8 cellular contexts compared by ENCODE assay signal in the genomic region with DNA sequence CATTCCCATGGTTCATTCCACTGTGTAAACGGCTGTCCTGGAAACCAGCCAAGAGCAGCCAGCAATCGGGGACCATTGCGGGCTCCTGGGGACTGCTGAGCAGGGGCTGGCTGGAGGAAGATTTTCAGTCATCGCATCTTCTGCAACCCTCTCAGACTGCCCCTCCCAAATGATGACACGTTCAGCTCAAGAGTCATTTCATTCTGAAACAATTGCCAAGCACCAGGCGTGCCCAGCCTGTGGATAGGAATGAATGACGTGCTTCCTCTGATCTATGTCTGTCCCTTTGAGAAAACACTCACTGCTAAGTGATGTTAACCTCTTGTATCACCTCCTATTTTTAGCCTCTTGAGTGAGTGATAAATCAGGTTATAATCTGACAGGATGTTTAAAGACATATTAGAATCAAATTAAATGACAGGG.
DNase-seq lines count a peak whose midpoint lies in the region; ATAC-seq and TF ChIP-seq lines count a peak whose summit lies in the region.

No MANE protein-coding gene starts in this region.

- H3K27ac Mint-ChIP-seq in memory B cell = peak overlapping the region; percentile 40

- no peak overlapping the region for H3K4me3 Mint-ChIP-seq in memory B cell

- WGBS in thyroid gland, 2 donors = 9 to 16% methylated on average over 7 of the region's 7 CpGs

- peaks cover 7% of the 10 kb centered on the region for H3K36me3 Mint-ChIP-seq in memory B cell

- H3K4me1 Mint-ChIP-seq in memory B cell = peaks cover 9% of the 10 kb centered on the region

- H3K27me3 Mint-ChIP-seq in memory B cell = no peaks in the 10 kb centered on the region

- ATAC-seq in memory B cell (ENCODE audit: low read depth) = peak; percentile 38

- in situ Hi-C loops in astrocyte of the spinal cord (cut with HindIII; ENCODE audit: low sequenced_read_pairs) = no loop called here

- H3K36me3 ChIP-seq in SJSA1 (no peaks in the 10 kb centered on the region), thyroid gland (no peaks in the 10 kb centered on the region)

- H3K4me1 ChIP-seq in SJSA1 (replicated peaks) = peaks cover 12% of the 10 kb centered on the region
- H3K4me1 ChIP-seq in thyroid gland = peaks cover 5 to 7% of the 10 kb centered on the region in 2 donors

- H3K9me3 Mint-ChIP-seq in memory B cell = peaks cover 8% of the 10 kb centered on the region

- H3K27ac ChIP-seq in SJSA1 (peak overlapping the region; percentile 16; the same call in 1 of the 2 replicates), thyroid gland (no peak overlapping the region)

- TF ChIP-seq POLR2A in thyroid gland (IDR thresholded peaks at IDR 0.05) = no peak

- peak; percentile 60 for DNase-seq in activated naive CD4-positive, alpha-beta T cell treated with Interleukin-2 at 50 U/mL for 16 hours
- no peak for DNase-seq in activated naive CD4-positive, alpha-beta T cell treated with anti-CD3 and anti-CD28 coated beads, Interleukin-2, amount 50 U/mL, for 16 hours
- DNase-seq in SJSA1 (ENCODE audit: low read depth in 1 of 2, low spot score in 2 of 2) (peak; percentile 67 to 70), astrocyte of the spinal cord (ENCODE audit: low read depth, low spot score) (peak; percentile 83), memory B cell (ENCODE audit: low spot score in 2 of 2) (no peak), thyroid gland (peak; percentile 35 to 39), NCI-H446 treated with DMSO at 0.1 percent for 48 hours (lab: John Stamatoyannopoulos, UW) (no peak), inferior parietal cortex (ENCODE audit: extremely low spot score) (no peak)

- intact Hi-C loops in thyroid gland (cut with DNase I) = no loop called here

- H3K9me3 ChIP-seq in SJSA1 (replicated peaks) (peaks cover 3% of the 10 kb centered on the region; the same call in 1 of the 2 replicates), thyroid gland (no peaks in the 10 kb centered on the region)

- H3K4me3 ChIP-seq in SJSA1 (no peak overlapping the region), astrocyte of the spinal cord (ENCODE audit: low read depth, low read length) (no peak overlapping the region), thyroid gland (replicated peaks in 1 of 3) (no peak overlapping the region)

- TF ChIP-seq CTCF in astrocyte of the spinal cord (IDR thresholded peaks at IDR 0.05; ENCODE audit: low read depth, low read length) (no peak), thyroid gland (IDR thresholded peaks at IDR 0.05) (no peak)

- H3K27me3 ChIP-seq in SJSA1 (replicated peaks) = no peaks in the 10 kb centered on the region
- no peaks in the 10 kb centered on the region for H3K27me3 ChIP-seq in thyroid gland

Comparison
In these comparisons a context has a peak if more than half of its experiments do, and no peak if none do; other contexts are left out.
1. DNase-seq: peak in activated naive CD4-positive, alpha-beta T cell treated with Interleukin-2 at 50 U/mL for 16 hours (single experiment), SJSA1 (2 of 2), astrocyte of the spinal cord (single experiment) and thyroid gland (2 of 2); none in activated naive CD4-positive, alpha-beta T cell treated with anti-CD3 and anti-CD28 coated beads, Interleukin-2, amount 50 U/mL, for 16 hours (single experiment), memory B cell (0 of 2), NCI-H446 treated with DMSO at 0.1 percent for 48 hours (single experiment) and inferior parietal cortex (single experiment).